Comparison of ENCODE assay signal across 9 cellular contexts in the genomic region with DNA sequence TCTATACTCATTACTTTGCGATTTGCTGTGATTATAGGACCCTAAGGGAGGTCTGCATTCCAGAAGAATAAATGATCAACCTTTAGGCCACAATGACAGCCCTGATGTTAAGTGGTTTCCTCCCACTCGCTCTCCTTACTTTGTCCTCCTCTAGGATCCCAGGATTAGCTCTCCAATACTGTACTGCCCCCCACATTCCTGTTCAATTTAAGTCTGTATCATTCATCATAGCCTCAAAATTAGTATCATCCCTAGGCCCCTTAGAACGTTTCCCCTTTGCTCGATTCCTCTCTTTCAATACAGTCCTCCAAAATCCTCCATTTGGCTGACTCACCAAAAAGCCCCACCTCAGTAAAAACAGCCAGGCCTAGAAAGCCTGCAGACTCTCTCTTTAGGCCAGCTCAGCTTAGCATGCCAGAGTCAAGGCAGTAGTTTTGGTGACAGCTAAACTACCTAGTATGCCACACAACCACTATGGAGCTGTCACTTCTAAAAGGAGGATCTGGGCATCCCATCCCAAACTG. TPM values are rescaled to one million over a fixed set of nuclear protein-coding genes. Genes with fewer than 3 reads are reported as not detected.
DNase-seq lines count a peak whose midpoint lies in the region; ATAC-seq, FAIRE-seq and TF ChIP-seq lines count a peak whose summit lies in the region.
"Had no signal": no experiment of that assay in that cellular context is flagged by ENCODE, and none has a peak within 500 bp of the region (broad histone marks: within the 10 kb centered on the region; RNA-seq: fewer than 3 reads in every experiment).

No MANE protein-coding gene starts in this region.

- H3K9me3 ChIP-seq in AG04450 (ENCODE audit: control insufficient read depth, insufficient read depth, low read length) (no peaks in the 10 kb centered on the region), hepatocyte (ENCODE audit: low read depth) (no peaks in the 10 kb centered on the region)
- H3K9me3 ChIP-seq: thoracic aorta had no signal

- H3K4me3 ChIP-seq in AG04450 (ENCODE audit: low read depth, low read length) (no peak overlapping the region), hepatocyte (no peak overlapping the region)
- H3K4me3 ChIP-seq: thoracic aorta had no signal

- no peak for FAIRE-seq in urothelium cell line (lab: Jason Lieb, UNC)

- H3K27me3 Mint-ChIP-seq in activated CD8-positive, alpha-beta T cell treated with anti-CD3 and anti-CD28 coated beads for 36 hours: no peaks in the 10 kb centered on the region

- TF ChIP-seq CTCF in AG04450 (IDR thresholded peaks at IDR 0.05; ENCODE audit: low read depth, low read length) (no peak), hepatocyte (IDR thresholded peaks at IDR 0.05; ENCODE audit: poor library complexity) (no peak)
- TF ChIP-seq CTCF in activated CD8-positive, alpha-beta T cell treated with anti-CD3 and anti-CD28 coated beads for 36 hours (IDR thresholded peaks at IDR 0.05): no peak

- CTCF ChIA-PET in AG04450 (lab: Charles Lee): interaction anchor here (1.6 kb wide), 1 partner anchor 28 kb away, joined by 9 read pairs; no protein-coding TSS in a partner anchor
- CTCF ChIA-PET in activated CD8-positive, alpha-beta T cell treated with anti-CD3 and anti-CD28 coated beads for 36 hours (lab: Charles Lee): interaction anchor here (2.2 to 2.5 kb wide), 2 partner anchors 10 to 28 kb away, joined by 6 to 14 read pairs; no protein-coding TSS in a partner anchor

- H3K36me3 Mint-ChIP-seq in activated CD8-positive, alpha-beta T cell treated with anti-CD3 and anti-CD28 coated beads for 36 hours (ENCODE audit: low read depth): peaks cover 47% of the 10 kb centered on the region

- no peak overlapping the region for H3K4me2 ChIP-seq in hepatocyte

- 63% methylated on average over 4 of the region's 4 CpGs for WGBS in hepatocyte (ENCODE audit: low lambda C conversion rate, missing lambda C conversion rate)

- ATAC-seq in activated CD8-positive, alpha-beta T cell treated with anti-CD3 and anti-CD28 coated beads for 36 hours: peak; percentile 87
- no peak for ATAC-seq in GM21528 (IDR thresholded peaks at IDR 0.05; ENCODE audit: low FRiP score, unreplicated experiment)

- no peaks in the 10 kb centered on the region for H3K36me3 ChIP-seq in hepatocyte (replicated peaks; ENCODE audit: insufficient read depth, low read depth)
- H3K36me3 ChIP-seq: thoracic aorta had no signal

- peak overlapping the region; percentile 84 for H3K27ac Mint-ChIP-seq in activated CD8-positive, alpha-beta T cell treated with anti-CD3 and anti-CD28 coated beads for 36 hours

- H3K79me2 ChIP-seq in hepatocyte: peaks cover 34% of the 10 kb centered on the region

- H3K27me3 ChIP-seq in AG04450 (ENCODE audit: control insufficient read depth, insufficient read depth, low read length): no peaks in the 10 kb centered on the region
- no peaks in the 10 kb centered on the region for H3K27me3 ChIP-seq in hepatocyte

- POLR2A ChIA-PET in AG04450 (lab: Yijun Ruan, JAX): interaction anchor here (0.6 to 1.2 kb wide), 4 partner anchors 20 to 128 kb away, joined by 3 to 5 read pairs (median 4); no protein-coding TSS in a partner anchor
- POLR2A ChIA-PET in activated CD8-positive, alpha-beta T cell treated with anti-CD3 and anti-CD28 coated beads for 36 hours (lab: Charles Lee): interaction anchor here (1.4 kb wide), 1 partner anchor 22 kb away, joined by 4 read pairs; no protein-coding TSS in a partner anchor

- H3K9me3 Mint-ChIP-seq in activated CD8-positive, alpha-beta T cell treated with anti-CD3 and anti-CD28 coated beads for 36 hours: no peaks in the 10 kb centered on the region

- no peaks in the 10 kb centered on the region for H4K20me1 ChIP-seq in hepatocyte (ENCODE audit: insufficient read depth, poor library complexity, severe bottlenecking)

- DNase-seq in AG04450 (ENCODE audit: low read depth, low spot score): peak; percentile 70
- DNase-seq in HCEC 1CT: peak; percentile 89
- peak; percentile 61 for DNase-seq in activated CD8-positive, alpha-beta T cell treated with anti-CD3 and anti-CD28 coated beads for 36 hours
- no peak for DNase-seq in hepatocyte (ENCODE audit: low spot score)
- DNase-seq in urothelium cell line (ENCODE audit: low spot score): peak; percentile 44
- no peak for DNase-seq in NCI-H2081 (lab: John Stamatoyannopoulos, UW)
- no peak for DNase-seq in medulla oblongata (ENCODE audit: extremely low spot score)

- H3K4me1 Mint-ChIP-seq in activated CD8-positive, alpha-beta T cell treated with anti-CD3 and anti-CD28 coated beads for 36 hours (ENCODE audit: low read depth): peaks cover 74% of the 10 kb centered on the region

- H3K27ac ChIP-seq in AG04450 (ENCODE audit: low read depth, low read length) (peak overlapping the region; percentile 83), hepatocyte (peak overlapping the region; percentile 89)
- H3K27ac ChIP-seq: thoracic aorta had no signal

- intact Hi-C loops in activated CD8-positive, alpha-beta T cell treated with anti-CD3 and anti-CD28 coated beads for 36 hours (cut with micrococcal nuclease): no loop called here

- no peak overlapping the region for H2AFZ ChIP-seq in hepatocyte

- H3K4me3 Mint-ChIP-seq in activated CD8-positive, alpha-beta T cell treated with anti-CD3 and anti-CD28 coated beads for 36 hours: no peak overlapping the region

- peaks cover 28% of the 10 kb centered on the region for H3K4me1 ChIP-seq in hepatocyte (ENCODE audit: insufficient read depth)

- H3K9me2 ChIP-seq in hepatocyte (replicated peaks; ENCODE audit: insufficient read depth): no peaks in the 10 kb centered on the region

RNA-seq across cellular contexts. Expression of a gene that starts 24.4 kb away (rescaled TPM):
- 66.3 and 80.2 TPM in 2 replicates for polyA plus RNA-seq in AG04450 (2011; rRNA removed)
- 42.8 and 56.3 TPM in 2 replicates for polyA minus RNA-seq in AG04450 (2011; rRNA and poly(A)+ RNA removed)
- total RNA-seq in activated CD8-positive, alpha-beta T cell treated with anti-CD3 and anti-CD28 coated beads for 36 hours: 10 to 100 TPM; 77.5 to 87.5 TPM
- total RNA-seq in hepatocyte: 36.2 and 37.4 TPM in 2 replicates
- 13.0 and 15.1 TPM in 2 replicates for polyA plus RNA-seq in hepatocyte

Comparison
In these comparisons a context has a peak if more than half of its experiments do, and no peak if none do; other contexts are left out.
1. DNase-seq: peak in AG04450 (single experiment), HCEC 1CT (single experiment), activated CD8-positive, alpha-beta T cell treated with anti-CD3 and anti-CD28 coated beads for 36 hours (single experiment) and urothelium cell line (single experiment); none in hepatocyte (single experiment), NCI-H2081 (0 of 2) and medulla oblongata (single experiment).